In genomic region chr20:35739294-35740163, GRCh38 we compare ENCODE assay signal across 8 cellular contexts. TPM values are rescaled to one million over a fixed set of nuclear protein-coding genes. Genes with fewer than 3 reads are reported as not detected.
DNase-seq lines count a peak whose midpoint lies in the region; ATAC-seq and TF ChIP-seq lines count a peak whose summit lies in the region.

No MANE protein-coding gene starts in this region.

- POLR2A ChIA-PET in HEK293 (lab: Yijun Ruan, JAX) = interaction anchor here (0.9 to 1.9 kb wide), 3 partner anchors 9 to 144 kb away, joined by 4 to 10 read pairs (median 4); no protein-coding TSS in a partner anchor

- no peaks in the 10 kb centered on the region for H3K9me3 ChIP-seq in HEK293 (ENCODE audit: control insufficient read depth, insufficient read depth, low read depth, low read length)
- no peaks in the 10 kb centered on the region for H3K9me3 ChIP-seq in WERI-Rb-1 (ENCODE audit: severe bottlenecking)
- no peaks in the 10 kb centered on the region for H3K9me3 ChIP-seq in stomach

- TF ChIP-seq EP300 in stomach (IDR thresholded peaks at IDR 0.05) = no peak

- CTCF ChIA-PET in HEK293 (lab: Yijun Ruan, JAX) = interaction anchor here (0.6 to 1.3 kb wide), 6 partner anchors 42 to 399 kb away, joined by 3 to 6 read pairs (median 4); partner anchors contain the start of gene SCAND1

- intact Hi-C loops in stomach (cut with DNase I; ENCODE audit: low total_unique reads) = loop anchor here (10.0 kb wide), 1 partner anchor 145 kb away; no protein-coding TSS in a partner anchor

- TF ChIP-seq POLR2A in stomach (IDR thresholded peaks at IDR 0.05) = no peak

- H3K4me3 ChIP-seq in AG10803 (ENCODE audit: low read length) (peak overlapping the region; percentile 88), HEK293 (ENCODE audit: low read depth, low read length) (peak overlapping the region; percentile 91), WERI-Rb-1 (ENCODE audit: low read depth, low read length) (peak overlapping the region; percentile 94), stomach (peak overlapping the region; percentile 62 to 80 (median 70))

- DNase-seq in AG10803 (ENCODE audit: low read depth) = peak; percentile 58
- no peak for DNase-seq in WERI-Rb-1
- DNase-seq in glomerular visceral epithelial cell (ENCODE audit: extremely low spot score) = peak; percentile 47
- no peak for DNase-seq in stomach
- DNase-seq in effector CD4-positive, alpha-beta T cell = no peak
- no peak for DNase-seq in activated CD4-positive, alpha-beta T cell treated with anti-CD3 and anti-CD28 coated beads, Interleukin-2, amount 50 U/mL, for 1 hour

- 37 to 52% (median 41%) methylated on average over 7 of the region's 7 CpGs for WGBS in stomach, 5 donors

- peaks cover 4% of the 10 kb centered on the region for H3K4me1 ChIP-seq in HEK293 (ENCODE audit: control insufficient read depth, insufficient read depth, low read length)
- H3K4me1 ChIP-seq in stomach = peaks cover 53 to 76% (median 68%) of the 10 kb centered on the region in 4 donors

- H3K27me3 ChIP-seq in WERI-Rb-1 (ENCODE audit: insufficient read depth, low read depth, severe bottlenecking) (no peaks in the 10 kb centered on the region), stomach (no peaks in the 10 kb centered on the region)

- TF ChIP-seq CTCF in AG10803 (conservative IDR thresholded peaks at IDR 0.05; ENCODE audit: low read length) (peak; percentile 61), HEK293 (tag by site-specific recombination; IDR thresholded peaks at IDR 0.05) (no peak), WERI-Rb-1 (IDR thresholded peaks at IDR 0.05; ENCODE audit: low read depth, low read length) (no peak), stomach (IDR thresholded peaks at IDR 0.05) (no peak)

- H3K36me3 ChIP-seq in HEK293 (ENCODE audit: control insufficient read depth in 2 of 2, insufficient read depth in 1 of 2, low read length in 2 of 2) (peaks cover 53 to 67% of the 10 kb centered on the region in 2 experiments), WERI-Rb-1 (peaks cover 73% of the 10 kb centered on the region), stomach (peaks cover 52 to 62% (median 61%) of the 10 kb centered on the region in 4 donors)

- no peak for ATAC-seq in HG02840 (IDR thresholded peaks at IDR 0.05; ENCODE audit: low FRiP score, unreplicated experiment)

- H3K27ac ChIP-seq in HEK293 (ENCODE audit: extremely low read depth, low read depth, low read length) (no peak overlapping the region), WERI-Rb-1 (no peak overlapping the region), stomach (peak overlapping the region in 4 of 5 donors; percentile 97 to 100 (median 99))

TF ChIP-seq in HEK293, 187 proteins besides CTCF, POLR2A, EP300 and RAD21:
- TF ChIP-seq ZNF555 (tag by site-specific recombination; conservative IDR thresholded peaks at IDR 0.05) (no peak), GLIS2 (tag by site-specific recombination; IDR thresholded peaks at IDR 0.05) (no peak), ZNF660 (tag by site-specific recombination; IDR thresholded peaks at IDR 0.05) (0 out of 2 replicates have a peak, but pooled peaks have one; percentile 24), KLF8 (tag by site-specific recombination; IDR thresholded peaks at IDR 0.05) (no peak), ZNF670 (tag by site-specific recombination; IDR thresholded peaks at IDR 0.05; ENCODE audit: low read depth) (no peak), ZNF664 (tag by site-specific recombination; IDR thresholded peaks at IDR 0.05) (peak; percentile 96), ZNF248 (tag by site-specific recombination; IDR thresholded peaks at IDR 0.05) (no peak), IKZF3 (tag by site-specific recombination; IDR thresholded peaks at IDR 0.05) (0 out of 2 replicates have a peak, but pooled peaks have one; percentile 16), ZNF366 (tag by site-specific recombination; conservative IDR thresholded peaks at IDR 0.05) (no peak), PRDM1 (tag by site-specific recombination; IDR thresholded peaks at IDR 0.05) (peak; percentile 60; the same call in 1 of the 2 replicates), ZNF600 (tag by site-specific recombination; IDR thresholded peaks at IDR 0.05) (no peak), PRDM6 (tag by site-specific recombination; IDR thresholded peaks at IDR 0.05) (peak; percentile 52; the same call in 1 of the 2 replicates), ZNF404 (tag by site-specific recombination; IDR thresholded peaks at IDR 0.05) (no peak), ZNF10 (tag by site-specific recombination; IDR thresholded peaks at IDR 0.05) (no peak)

RNA-seq across cellular contexts. Expression of gene RBM39, which starts 2.5 kb away (rescaled TPM):
- total RNA-seq in stomach = 100 to 1,000 TPM; 358 to 770 (median 579) TPM
- polyA plus RNA-seq in stomach = 100 to 1,000 TPM in 2 of 3 donors, 10 to 100 TPM in 1; 93.3 to 273 (median 119) TPM

RNA-seq across cellular contexts. Expression of gene PHF20, which starts 32.3 kb away (rescaled TPM):
- 100 to 1,000 TPM in 1 of 5 donors, 10 to 100 TPM in 4; 22.6 to 135 (median 58.0) TPM for total RNA-seq in stomach
- 10 to 100 TPM; 18.3 to 27.3 (median 20.4) TPM for polyA plus RNA-seq in stomach

RNA-seq across cellular contexts. Expression of gene ROMO1, which starts 40.3 kb away (rescaled TPM):
- total RNA-seq in stomach = 100 to 1,000 TPM; 101 to 629 (median 179) TPM
- polyA plus RNA-seq in stomach = 100 to 1,000 TPM; 462 to 651 (median 513) TPM

RNA-seq across cellular contexts. Expression of gene NFS1, which starts 40.4 kb away (rescaled TPM):
- 10 to 100 TPM in 4 of 5 donors, under 1 TPM in 1; 0.58 to 54.2 (median 25.4) TPM for total RNA-seq in stomach
- 10 to 100 TPM; 22.0 to 27.6 (median 22.8) TPM for polyA plus RNA-seq in stomach

Comparison
In these comparisons a context has a peak if more than half of its experiments do, and no peak if none do; other contexts are left out.
1. DNase-seq: peak in AG10803 (single experiment) and glomerular visceral epithelial cell (single experiment); none in WERI-Rb-1 (single experiment), stomach (single experiment), effector CD4-positive, alpha-beta T cell (single experiment) and activated CD4-positive, alpha-beta T cell treated with anti-CD3 and anti-CD28 coated beads, Interleukin-2, amount 50 U/mL, for 1 hour (single experiment).
2. H3K27ac ChIP-seq: peak in stomach (4 of 5); none in HEK293 (single experiment) and WERI-Rb-1 (single experiment).
3. Peak in every context shown above with its lines, with median percentiles within 50 percentile points of each other: H3K4me3 ChIP-seq.